8 cellular contexts compared by ENCODE assay signal in the genomic region with DNA sequence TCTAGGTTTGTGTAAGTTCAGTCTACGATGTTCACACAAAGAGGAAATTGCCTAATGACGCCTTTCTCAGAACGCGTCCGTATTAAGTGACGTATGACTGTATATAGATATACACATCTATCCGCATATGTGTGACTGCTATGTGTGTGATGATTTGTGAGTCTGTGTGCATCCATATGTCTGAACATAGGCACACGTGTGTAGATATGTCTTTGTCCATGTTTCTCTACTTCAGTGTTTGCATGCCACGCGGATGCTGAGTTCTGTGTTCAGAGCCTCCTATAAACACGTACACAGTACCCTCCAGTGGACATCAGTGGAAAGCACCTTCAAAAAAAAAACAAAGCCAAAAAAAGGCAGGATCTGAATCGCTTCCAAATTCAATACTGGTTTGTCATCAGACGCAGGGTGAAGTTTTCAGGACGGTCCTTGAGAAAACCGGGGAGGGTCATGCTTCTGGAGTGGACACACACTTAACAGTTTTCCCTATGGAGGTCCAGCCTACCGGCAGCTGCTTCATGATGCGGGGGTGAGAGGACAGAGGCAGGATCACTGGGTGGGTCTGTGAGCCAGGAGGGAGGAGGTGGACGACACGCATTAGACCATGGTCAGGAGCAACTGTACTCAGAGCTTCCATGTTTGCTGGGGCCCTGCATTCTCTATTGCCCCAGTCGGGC. TPM values are rescaled to one million over a fixed set of nuclear protein-coding genes. Genes with fewer than 3 reads are reported as not detected.
DNase-seq lines count a peak whose midpoint lies in the region; ATAC-seq, FAIRE-seq and TF ChIP-seq lines count a peak whose summit lies in the region.

No MANE protein-coding gene starts in this region.

- CTCF ChIA-PET in RWPE1 (lab: Yijun Ruan, JAX), result interaction anchor here (0.6 to 1.1 kb wide), 2 partner anchors 275 to 654 kb away, joined by 4 to 5 read pairs; no protein-coding TSS in a partner anchor

- TF ChIP-seq CTCF in D721Med (IDR thresholded peaks at IDR 0.05; ENCODE audit: insufficient read depth, missing control alignments) (peak; percentile 71), RWPE1 (conservative IDR thresholded peaks at IDR 0.05; ENCODE audit: low read depth) (peak; percentile 72), suprapubic skin (IDR thresholded peaks at IDR 0.05) (peak; percentile 35 to 48)

- POLR2A ChIA-PET in RWPE1 (lab: Yijun Ruan, JAX; ENCODE audit: low non-redundant PET), result no interaction called here

- FAIRE-seq in D721Med (lab: Jason Lieb, UNC), result peak; percentile 92

- H3K4me3 ChIP-seq in MG63 (no peak overlapping the region), suprapubic skin (no peak overlapping the region)

- no peak overlapping the region for H3K27ac ChIP-seq in RWPE1
- H3K27ac ChIP-seq in suprapubic skin, result no peak overlapping the region

- ATAC-seq in GM19463 (IDR thresholded peaks at IDR 0.05; ENCODE audit: unreplicated experiment), result peak; percentile 78

- H3K9me3 ChIP-seq in MG63, result no peaks in the 10 kb centered on the region
- H3K9me3 ChIP-seq in suprapubic skin, result no peaks in the 10 kb centered on the region

- H3K36me3 ChIP-seq in MG63, result no peaks in the 10 kb centered on the region
- no peaks in the 10 kb centered on the region for H3K36me3 ChIP-seq in suprapubic skin

- DNase-seq in D721Med (ENCODE audit: insufficient read length, low spot score) (no peak), MG63 (peak; percentile 43), RWPE1 (ENCODE audit: low spot score) (peak; percentile 76), kidney tubule cell (ENCODE audit: low spot score) (peak; percentile 88), suprapubic skin (ENCODE audit: low spot score in 2 of 2) (peak; percentile 48 to 61), HK-2 (ENCODE audit: unreplicated experiment) (no peak)
- peak; percentile 15 for DNase-seq in central memory CD4-positive, alpha-beta T cell

- WGBS in suprapubic skin, result 37% methylated on average over 20 of the region's 20 CpGs

- no peaks in the 10 kb centered on the region; the same call in 1 of the 2 replicates for H3K27me3 ChIP-seq in MG63
- no peaks in the 10 kb centered on the region for H3K27me3 ChIP-seq in suprapubic skin

- no peak for TF ChIP-seq EP300 in suprapubic skin (IDR thresholded peaks at IDR 0.05)

- peaks cover 3% of the 10 kb centered on the region for H3K4me1 ChIP-seq in suprapubic skin

- TF ChIP-seq POLR2A in suprapubic skin (IDR thresholded peaks at IDR 0.05), result no peak

RNA-seq across cellular contexts. Expression of gene ALDH1B1, which starts 29.5 kb away (rescaled TPM):
- 61.3 and 79.0 TPM in 2 replicates for total RNA-seq in MG63 (2014; rRNA removed; shearing (Covaris generic); ENCODE audit: low replicate concordance)
- 1 to 10 TPM; 2.2 to 4.3 (median 3.4) TPM for total RNA-seq in suprapubic skin

Comparison
In these comparisons a context has a peak if more than half of its experiments do, and no peak if none do; other contexts are left out.
1. DNase-seq: peak in MG63 (single experiment), RWPE1 (single experiment), central memory CD4-positive, alpha-beta T cell (single experiment), kidney tubule cell (single experiment) and suprapubic skin (2 of 2); none in D721Med (single experiment) and HK-2 (single experiment).
2. RNA of gene ALDH1B1, which starts 29.5 kb away (total RNA-seq): 61.3 to 79.0 TPM in MG63; 2.2 to 4.3 TPM in suprapubic skin; every median in the first group is over 10 times any median in the second.
3. Peak in every context shown above with its lines, with median percentiles within 50 percentile points of each other: CTCF ChIP-seq.